Comparison of ENCODE assay signal across 8 cellular contexts in genomic region chr6:137705166-137706064, GRCh38.
A peak's percentile ranks its signal among the peaks of the same experiment; 100 is the strongest.
DNase-seq lines count a peak whose midpoint lies in the region; ATAC-seq and TF ChIP-seq lines count a peak whose summit lies in the region.

No MANE protein-coding gene starts in this region.

- peak; percentile 39 to 59 (median 57) for TF ChIP-seq CTCF in ascending aorta (IDR thresholded peaks at IDR 0.05)

- no peak overlapping the region for H3K27ac ChIP-seq in ascending aorta
- no peak overlapping the region for H3K27ac ChIP-seq in iPS DF 6.9 (ENCODE audit: low read length)

- H3K4me1 ChIP-seq in ascending aorta (peaks cover 0 to 13% of the 10 kb centered on the region in 2 donors), iPS DF 6.9 (ENCODE audit: control insufficient read depth, insufficient read depth, low read length) (no peaks in the 10 kb centered on the region)

- intact Hi-C loops in ascending aorta (cut with DNase I): loop anchor here (5.0 to 10.0 kb wide), 2 partner anchors 299 to 402 kb away; partner anchors contain the start of gene PERP

- no peaks in the 10 kb centered on the region for H3K9me3 ChIP-seq in ascending aorta
- H3K9me3 ChIP-seq in iPS DF 6.9 (ENCODE audit: control insufficient read depth, insufficient read depth, low read length): no peaks in the 10 kb centered on the region

- WGBS in iPS DF 6.9 (ENCODE audit: insufficient coverage, insufficient read length): no CpG with 5 or more reads among the region's 11 CpGs

- no peak overlapping the region for H3K4me3 ChIP-seq in ascending aorta
- H3K4me3 ChIP-seq in iPS DF 6.9 (ENCODE audit: low read length): no peak overlapping the region

- no peak for ATAC-seq in GM18861 (IDR thresholded peaks at IDR 0.05; ENCODE audit: unreplicated experiment)

- H3K36me3 ChIP-seq in ascending aorta: no peaks in the 10 kb centered on the region
- H3K36me3 ChIP-seq in iPS DF 6.9 (ENCODE audit: control insufficient read depth, insufficient read depth, low read length): no peaks in the 10 kb centered on the region

- peak; percentile 30 for DNase-seq in NCI-H345 (lab: John Stamatoyannopoulos, UW)
- DNase-seq in NCI-H345 treated with DMSO at 0.1 percent for 48 hours (lab: John Stamatoyannopoulos, UW; ENCODE audit: unreplicated experiment): no peak
- DNase-seq in Kasumi-1 (lab: John Stamatoyannopoulos, UW): peak; percentile 61 to 78
- peak; percentile 74 for DNase-seq in T-helper 9 cell
- DNase-seq in ascending aorta (ENCODE audit: low spot score in 2 of 2): peak in 1 of 2 donors; percentile 75
- DNase-seq in iPS DF 6.9 (ENCODE audit: low read depth, low spot score): peak; percentile 22
- DNase-seq in stimulated activated CD4-positive, alpha-beta T cell treated with anti-CD3 and anti-CD28 coated beads, Interleukin-1b, Interleukin-23, amount 100 ng/mL, for 1 hour (ENCODE audit: low read depth in 2 of 2): peak; percentile 37 to 61

- H3K27me3 ChIP-seq in ascending aorta (no peaks in the 10 kb centered on the region), iPS DF 6.9 (ENCODE audit: control insufficient read depth, insufficient read depth, low read length) (no peaks in the 10 kb centered on the region)
